Comparison of ENCODE assay signal across 12 cellular contexts in the genomic region with DNA sequence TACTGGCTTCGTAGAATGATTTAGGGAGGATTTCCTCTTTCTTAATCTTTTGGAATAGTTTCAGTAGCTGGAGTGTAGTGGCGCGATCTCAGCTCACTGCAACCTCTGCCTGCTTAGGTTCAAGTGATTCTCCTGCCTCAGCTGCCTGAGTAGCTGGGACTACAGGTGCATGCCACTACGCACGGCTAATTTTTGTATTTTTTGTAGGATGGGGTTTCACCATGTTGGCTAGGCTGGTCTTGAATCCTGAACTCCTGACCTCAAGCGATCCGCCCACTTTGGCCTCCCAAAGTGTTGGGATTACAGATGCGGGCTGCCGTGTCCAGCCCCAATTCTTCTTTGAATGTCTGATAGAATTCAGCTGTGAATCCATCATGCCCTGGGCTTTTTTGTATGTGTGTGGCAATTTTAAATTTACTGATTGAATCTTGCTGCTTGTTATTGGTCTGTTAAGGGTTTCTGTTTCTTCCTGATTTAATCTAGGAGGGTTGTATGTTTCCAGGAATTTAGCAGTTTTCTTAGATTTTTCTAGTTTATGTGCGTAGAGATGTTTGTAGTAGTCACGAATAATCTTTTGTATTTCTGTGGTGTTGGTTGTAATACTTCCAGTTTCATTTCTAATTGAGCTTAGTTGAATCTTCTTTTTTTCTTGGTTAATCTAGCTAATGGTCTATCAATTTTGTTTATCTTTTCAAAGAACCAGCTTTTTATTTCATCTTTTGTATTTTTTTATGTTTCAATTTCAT. TPM values are rescaled to one million over a fixed set of nuclear protein-coding genes. Genes with fewer than 3 reads are reported as not detected.
DNase-seq lines count a peak whose midpoint lies in the region; ATAC-seq, FAIRE-seq and TF ChIP-seq lines count a peak whose summit lies in the region.
"Had no signal": no experiment of that assay in that cellular context is flagged by ENCODE, and none has a peak within 500 bp of the region (broad histone marks: within the 10 kb centered on the region; RNA-seq: fewer than 3 reads in every experiment).

No MANE protein-coding gene starts in this region.

- no peaks in the 10 kb centered on the region for H3K27me3 ChIP-seq in lower lobe of right lung (ENCODE audit: low read depth)
- H3K27me3 ChIP-seq in tibial nerve = no peaks in the 10 kb centered on the region

- TF ChIP-seq POLR2A in tibial nerve (IDR thresholded peaks at IDR 0.05) (no peak), erythroblast (IDR thresholded peaks at IDR 0.05; ENCODE audit: low read length) (no peak)

- peak in 1 of 2 donors; percentile 42 for TF ChIP-seq EP300 in tibial nerve (IDR thresholded peaks at IDR 0.05)

- H3K9me3 ChIP-seq in lower lobe of right lung = no peaks in the 10 kb centered on the region
- peaks cover 0 to 10% (median 0%) of the 10 kb centered on the region in 4 donors for H3K9me3 ChIP-seq in tibial nerve

- ATAC-seq in lower lobe of right lung = peak in 1 of 2 donors; percentile 24
- no peak for ATAC-seq in GM19467 (IDR thresholded peaks at IDR 0.05; ENCODE audit: unreplicated experiment)
- no peak for ATAC-seq in GM18502 (IDR thresholded peaks at IDR 0.05; ENCODE audit: poor library complexity, unreplicated experiment)

- TF ChIP-seq CTCF in lower lobe of right lung (IDR thresholded peaks at IDR 0.05) (no peak), tibial nerve (IDR thresholded peaks at IDR 0.05) (no peak)

- H3K27ac ChIP-seq in lower lobe of right lung = peak overlapping the region; percentile 68
- peak overlapping the region in 3 of 4 donors; percentile 38 to 62 (median 55) for H3K27ac ChIP-seq in tibial nerve
- H3K27ac ChIP-seq: neutrophil had no signal

- FAIRE-seq in colon (lab: Jason Lieb, UNC) = peak; percentile 58

- H3K4me1 ChIP-seq in lower lobe of right lung (no peaks in the 10 kb centered on the region), tibial nerve (peaks cover 0 to 20% (median 5%) of the 10 kb centered on the region in 4 donors)

- peak overlapping the region; percentile 38 for H3K4me3 ChIP-seq in lower lobe of right lung
- peak overlapping the region in 3 of 4 donors; percentile 17 to 38 (median 20) for H3K4me3 ChIP-seq in tibial nerve

- intact Hi-C loops in lower lobe of right lung (cut with DNase I) = no loop called here

- DNase-seq in activated CD8-positive, alpha-beta memory T cell treated with anti-CD3 and anti-CD28 coated beads for 24 hours = peak; percentile 59
- DNase-seq in activated CD8-positive, alpha-beta memory T cell treated with anti-CD3 and anti-CD28 coated beads, Interleukin-2, amount 50 U/mL, for 4 hours = no peak
- DNase-seq in lower lobe of right lung (no peak), tibial nerve (ENCODE audit: low spot score in 2 of 2) (no peak), erythroblast (lab: John Stamatoyannopoulos, UW) (no peak)
- DNase-seq: ACHN, dermis blood vessel endothelial cell, NCI-H1436 had no signal

- 55 to 62% methylated on average over 11 of the region's 11 CpGs for WGBS in tibial nerve, 2 donors

- no peaks in the 10 kb centered on the region for H3K36me3 ChIP-seq in lower lobe of right lung
- H3K36me3 ChIP-seq in tibial nerve = peaks cover 0 to 14% (median 0%) of the 10 kb centered on the region in 3 donors
- H3K36me3 ChIP-seq: neutrophil had no signal

RNA-seq across cellular contexts. Expression of a gene that starts 15.3 kb away (rescaled TPM):
- total RNA-seq in lower lobe of right lung (20.4 TPM), tibial nerve (10 to 100 TPM; 14.6 to 25.1 (median 17.5) TPM)
